Comparison of ENCODE assay signal across 2 cellular contexts in genomic region chr1:46021046-46021822, GRCh38.
TF ChIP-seq lines count a peak whose summit lies in the region.

No MANE protein-coding gene starts in this region.

TF ChIP-seq in liver, 16 proteins besides CTCF, POLR2A, EP300 and RAD21 (continued from another document):
- TF ChIP-seq REST (IDR thresholded peaks at IDR 0.05) (no peak), ZBTB33 (IDR thresholded peaks at IDR 0.05) (no peak), RXRA (IDR thresholded peaks at IDR 0.05) (no peak), SP1 (IDR thresholded peaks at IDR 0.05) (no peak), JUND (IDR thresholded peaks at IDR 0.05) (no peak), FOXA1 (IDR thresholded peaks at IDR 0.05) (no peak), ATF3 (IDR thresholded peaks at IDR 0.05) (no peak), GABPA (IDR thresholded peaks at IDR 0.05 in 1 of 2, conservative IDR thresholded peaks at IDR 0.05 in 1 of 2) (no peak), FOXA2 (IDR thresholded peaks at IDR 0.05) (no peak), HNF4G (IDR thresholded peaks at IDR 0.05) (no peak), HNF4A (conservative IDR thresholded peaks at IDR 0.05) (no peak)

TF ChIP-seq in HepG2, 621 proteins besides CTCF, POLR2A, EP300 and RAD21 (continued from another document):
- TF ChIP-seq ZNF513 (CRISPR knock-in tag; conservative IDR thresholded peaks at IDR 0.05) (no peak), ZNF746 (CRISPR knock-in tag; IDR thresholded peaks at IDR 0.05) (no peak), SP5 (CRISPR knock-in tag; IDR thresholded peaks at IDR 0.05; ENCODE audit: borderline replicate concordance, low read depth) (no peak), PAWR (CRISPR knock-in tag; IDR thresholded peaks at IDR 0.05; ENCODE audit: borderline replicate concordance) (no peak), NBN (conservative IDR thresholded peaks at IDR 0.05) (no peak), CREB1 (IDR thresholded peaks at IDR 0.05) (no peak), CREB1 (CRISPR knock-in tag; IDR thresholded peaks at IDR 0.05) (no peak), MED1 (CRISPR knock-in tag; IDR thresholded peaks at IDR 0.05) (no peak), ZNF788 (CRISPR knock-in tag; IDR thresholded peaks at IDR 0.05; ENCODE audit: borderline replicate concordance) (no peak), ZNF343 (CRISPR knock-in tag; IDR thresholded peaks at IDR 0.05) (no peak), FOXC1 (CRISPR knock-in tag; IDR thresholded peaks at IDR 0.05; ENCODE audit: borderline replicate concordance) (no peak), ONECUT2 (CRISPR knock-in tag; IDR thresholded peaks at IDR 0.05) (no peak)
- TF ChIP-seq, protein P1, sequence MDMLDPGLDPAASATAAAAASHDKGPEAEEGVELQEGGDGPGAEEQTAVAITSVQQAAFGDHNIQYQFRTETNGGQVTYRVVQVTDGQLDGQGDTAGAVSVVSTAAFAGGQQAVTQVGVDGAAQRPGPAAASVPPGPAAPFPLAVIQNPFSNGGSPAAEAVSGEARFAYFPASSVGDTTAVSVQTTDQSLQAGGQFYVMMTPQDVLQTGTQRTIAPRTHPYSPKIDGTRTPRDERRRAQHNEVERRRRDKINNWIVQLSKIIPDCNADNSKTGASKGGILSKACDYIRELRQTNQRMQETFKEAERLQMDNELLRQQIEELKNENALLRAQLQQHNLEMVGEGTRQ (IDR thresholded peaks at IDR 0.05; ENCODE audit: low read depth, low read length): no peak
- TF ChIP-seq, protein P1 (CRISPR knock-in tag; IDR thresholded peaks at IDR 0.05; ENCODE audit: borderline replicate concordance): no peak
